In genomic region chr6:15443119-15443518, GRCh38 we compare ENCODE assay signal across 11 cellular contexts.
A peak's percentile ranks its signal among the peaks of the same experiment; 100 is the strongest.
DNase-seq lines count a peak whose midpoint lies in the region; ATAC-seq, FAIRE-seq and TF ChIP-seq lines count a peak whose summit lies in the region.
"Had no signal": no experiment of that assay in that cellular context is flagged by ENCODE, and none has a peak within 500 bp of the region (broad histone marks: within the 10 kb centered on the region; RNA-seq: fewer than 3 reads in every experiment).

No MANE protein-coding gene starts in this region.

- H3K9me3 ChIP-seq in A549 (no peaks in the 10 kb centered on the region), HEK293 (ENCODE audit: control insufficient read depth, insufficient read depth, low read depth, low read length) (no peaks in the 10 kb centered on the region), gastroesophageal sphincter (no peaks in the 10 kb centered on the region)

- H3K9me3 Mint-ChIP-seq in Calu3 (ENCODE audit: low read depth, unreplicated experiment) = no peaks in the 10 kb centered on the region
- H3K9me3 Mint-ChIP-seq: CD4-positive, alpha-beta T cell had no signal

- TF ChIP-seq RAD21 in A549 (conservative IDR thresholded peaks at IDR 0.05 in 1 of 2, IDR thresholded peaks at IDR 0.05 in 1 of 2) = no peak

- no peaks in the 10 kb centered on the region for H3K36me3 ChIP-seq in HEK293 (ENCODE audit: control insufficient read depth in 2 of 2, insufficient read depth in 1 of 2, low read length in 2 of 2)
- no peaks in the 10 kb centered on the region for H3K36me3 ChIP-seq in gastroesophageal sphincter

- CTCF ChIA-PET in A549 (lab: Yijun Ruan, JAX) (interaction anchor here (1.0 kb wide), 1 partner anchor 11 kb away, joined by 3 read pairs; no protein-coding TSS in a partner anchor), HEK293 (lab: Yijun Ruan, JAX) (interaction anchor here (0.5 to 4.9 kb wide), 10 partner anchors 11 to 1239 kb away, joined by 3 to 30 read pairs (median 8); no protein-coding TSS in a partner anchor), Calu3 (lab: Charles Lee) (interaction anchor here (0.7 kb wide), 1 partner anchor 121 kb away, joined by 3 read pairs; no protein-coding TSS in a partner anchor)

- TF ChIP-seq POLR2A in A549 (IDR thresholded peaks at IDR 0.05; ENCODE audit: low read length) = no peak
- no peak for TF ChIP-seq POLR2A in gastroesophageal sphincter (IDR thresholded peaks at IDR 0.05)

- peaks cover 22% of the 10 kb centered on the region; the same call in 2 of the 3 replicates for H3K4me1 ChIP-seq in A549
- peaks cover 47% of the 10 kb centered on the region for H3K4me1 ChIP-seq in HEK293 (ENCODE audit: control insufficient read depth, insufficient read depth, low read length)
- peaks cover 5 to 72% (median 29%) of the 10 kb centered on the region in 3 donors for H3K4me1 ChIP-seq in gastroesophageal sphincter

- H3K4me2 ChIP-seq in A549 = peak overlapping the region; percentile 15; the same call in 1 of the 3 replicates

- H3K27me3 ChIP-seq in gastroesophageal sphincter = no peaks in the 10 kb centered on the region

- no peak for FAIRE-seq in A549 (lab: Jason Lieb, UNC)

- no peak overlapping the region for H3K27ac ChIP-seq in A549
- no peak overlapping the region for H3K27ac ChIP-seq in HEK293 (ENCODE audit: extremely low read depth, low read depth, low read length)
- peak overlapping the region in 2 of 4 donors; percentile 43 to 49 for H3K27ac ChIP-seq in gastroesophageal sphincter

- 41% methylated on average over 3 of the region's 3 CpGs for WGBS in A549 (ENCODE audit: missing lambda C conversion rate)
- 11 to 27% methylated on average over 2 to 3 of the region's 3 CpGs for WGBS in gastroesophageal sphincter (ENCODE audit: low coverage in 1 of 2), 2 donors

- no TSS peak for BruUV-seq in Calu3 (replicated peaks; lab: Mats Ljungman, UMichigan)

- no peak overlapping the region for H3K4me3 Mint-ChIP-seq in Calu3 (ENCODE audit: low read depth, unreplicated experiment)
- H3K4me3 Mint-ChIP-seq: CD4-positive, alpha-beta T cell had no signal

- POLR2A ChIA-PET in A549 (lab: Yijun Ruan, JAX) = no interaction called here
- POLR2A ChIA-PET in HEK293 (lab: Yijun Ruan, JAX) = no interaction called here

- no peaks in the 10 kb centered on the region for H3K27me3 Mint-ChIP-seq in Calu3 (ENCODE audit: unreplicated experiment)
- H3K27me3 Mint-ChIP-seq: CD4-positive, alpha-beta T cell had no signal

- H3K36me3 Mint-ChIP-seq in Calu3 (ENCODE audit: insufficient read depth, unreplicated experiment) = no peaks in the 10 kb centered on the region

- peaks cover 51% of the 10 kb centered on the region for H3K4me1 Mint-ChIP-seq in Calu3 (ENCODE audit: low read depth, unreplicated experiment)

- no peak for TF ChIP-seq EP300 in A549 (IDR thresholded peaks at IDR 0.05)
- TF ChIP-seq EP300 in gastroesophageal sphincter (IDR thresholded peaks at IDR 0.05) = no peak

- ATAC-seq in A549 (peak in 1 of 2 experiments; percentile 43; a peak in 3 of 6 replicates), gastroesophageal sphincter (peak; percentile 88)
- ATAC-seq: HCT116 had no signal

- no peak overlapping the region for H3K4me3 ChIP-seq in A549
- no peak overlapping the region for H3K4me3 ChIP-seq in HEK293 (ENCODE audit: low read depth, low read length)
- H3K4me3 ChIP-seq in gastroesophageal sphincter = no peak overlapping the region

- intact Hi-C loops in Calu3 (cut with micrococcal nuclease; ENCODE audit: unreplicated experiment) = loop anchor here (5.0 to 10.0 kb wide), 2 partner anchors 118 to 196 kb away; partner anchors contain the start of gene JARID2

- H3K27ac Mint-ChIP-seq in Calu3 (ENCODE audit: unreplicated experiment) = no peak overlapping the region
- H3K27ac Mint-ChIP-seq: CD4-positive, alpha-beta T cell had no signal

- TF ChIP-seq CTCF in A549 (IDR thresholded peaks at IDR 0.05) = no peak
- TF ChIP-seq CTCF in HEK293 (tag by site-specific recombination; IDR thresholded peaks at IDR 0.05) = no peak
- peak in 1 of 4 experiments; percentile 30 for TF ChIP-seq CTCF in gastroesophageal sphincter (IDR thresholded peaks at IDR 0.05)
- TF ChIP-seq CTCF in Calu3 (IDR thresholded peaks at IDR 0.05; ENCODE audit: unreplicated experiment) = no peak

- DNase-seq in A549 (ENCODE audit: low read depth in 1 of 2, low spot score in 1 of 2) (peak in 1 of 2 experiments; percentile 22), SKM-1 treated with dmso at 0.1 percent for 144 hours (lab: John Stamatoyannopoulos, UW; ENCODE audit: unreplicated experiment) (peak; percentile 50), NCI-H2227 (lab: John Stamatoyannopoulos, UW; ENCODE audit: unreplicated experiment) (no peak), NCI-H1930 (lab: John Stamatoyannopoulos, UW) (no peak), NCI-H1417 treated with DMSO at 0.1 percent for 48 hours (lab: John Stamatoyannopoulos, UW) (no peak), Calu3 (no peak)
- DNase-seq: CD4-positive, alpha-beta T cell; posterior cingulate gyrus had no signal

TF ChIP-seq in A549, 52 proteins besides CTCF, POLR2A, EP300 and RAD21:
- TF ChIP-seq ZC3H11A (IDR thresholded peaks at IDR 0.05) = no peak
- TF ChIP-seq FOSL2 (IDR thresholded peaks at IDR 0.05) = no peak
- peak; percentile 32; the same call in 1 of the 2 replicates for TF ChIP-seq FOSL2 (CRISPR knock-in tag; IDR thresholded peaks at IDR 0.05)
TF ChIP-seq in A549: peak in this region for 1.

TF ChIP-seq in HEK293, 187 proteins besides CTCF, POLR2A, EP300 and RAD21 (continues in another document):
- no peak for TF ChIP-seq ZNF701 (tag by site-specific recombination; IDR thresholded peaks at IDR 0.05)
- no peak for TF ChIP-seq ZNF341 (tag by site-specific recombination; IDR thresholded peaks at IDR 0.05; ENCODE audit: low read depth)
- no peak for TF ChIP-seq PBX3 (CRISPR knock-in tag; IDR thresholded peaks at IDR 0.05)
- peak; percentile 28; the same call in 1 of the 2 replicates for TF ChIP-seq PRDM10 (tag by site-specific recombination; IDR thresholded peaks at IDR 0.05)
- 0 out of 2 replicates have a peak, but pooled peaks have one; percentile 17 for TF ChIP-seq SP7 (tag by site-specific recombination; IDR thresholded peaks at IDR 0.05)
- TF ChIP-seq ZNF266 (tag by site-specific recombination; IDR thresholded peaks at IDR 0.05; ENCODE audit: low read depth) = no peak
- TF ChIP-seq ZNF629 (tag by site-specific recombination; IDR thresholded peaks at IDR 0.05) = peak; percentile 72
- no peak for TF ChIP-seq ZBTB26 (tag by site-specific recombination; optimal IDR thresholded peaks at IDR 0.05)
- no peak for TF ChIP-seq ZNF558 (tag by site-specific recombination; IDR thresholded peaks at IDR 0.05)
- peak; percentile 59 for TF ChIP-seq ZBTB17 (tag by site-specific recombination; IDR thresholded peaks at IDR 0.05)
- TF ChIP-seq SCRT2 (tag by site-specific recombination; IDR thresholded peaks at IDR 0.05) = peak; percentile 70; the same call in 1 of the 2 replicates
- TF ChIP-seq OSR2 (tag by site-specific recombination; IDR thresholded peaks at IDR 0.05) = peak; percentile 27; the same call in 1 of the 2 replicates
- TF ChIP-seq ZNF521 (tag by site-specific recombination; IDR thresholded peaks at IDR 0.05) = no peak
- TF ChIP-seq KLF7 (tag by site-specific recombination; IDR thresholded peaks at IDR 0.05; ENCODE audit: borderline replicate concordance) = no peak
- no peak for TF ChIP-seq SALL2 (tag by site-specific recombination; IDR thresholded peaks at IDR 0.05; ENCODE audit: borderline replicate concordance)
- peak; percentile 63 for TF ChIP-seq ZNF366 (tag by site-specific recombination; conservative IDR thresholded peaks at IDR 0.05)
